Comparison of ENCODE assay signal across 8 cellular contexts in genomic region chr2:74843371-74844298, GRCh38. TPM values are rescaled to one million over a fixed set of nuclear protein-coding genes. Genes with fewer than 3 reads are reported as not detected.
DNase-seq lines count a peak whose midpoint lies in the region; ATAC-seq, FAIRE-seq and TF ChIP-seq lines count a peak whose summit lies in the region.

No MANE protein-coding gene starts in this region.

- no peaks in the 10 kb centered on the region for H3K36me3 ChIP-seq in kidney (ENCODE audit: control insufficient read depth in 1 of 2, insufficient read depth in 2 of 2, low read length in 2 of 2)

- no peaks in the 10 kb centered on the region for H3K36me3 Mint-ChIP-seq in CD4-positive, alpha-beta T cell (ENCODE audit: low read depth)

- peaks cover 0 to 9% of the 10 kb centered on the region in 2 donors for H3K4me1 ChIP-seq in kidney (ENCODE audit: control insufficient read depth in 1 of 2, insufficient read depth in 1 of 2, low read depth in 1 of 2, low read length in 2 of 2)

- CTCF ChIA-PET in CD4-positive, alpha-beta T cell (lab: Charles Lee), result no interaction called here

- H3K27ac Mint-ChIP-seq in CD4-positive, alpha-beta T cell, result peak overlapping the region; percentile 98

- no peaks in the 10 kb centered on the region for H3K27me3 Mint-ChIP-seq in CD4-positive, alpha-beta T cell

- peak overlapping the region; percentile 82 for H3K4me3 Mint-ChIP-seq in CD4-positive, alpha-beta T cell

- intact Hi-C loops in CD4-positive, alpha-beta T cell (cut with DNase I, micrococcal nuclease), result loop anchor here (10.0 kb wide), 2 partner anchors 111 to 1459 kb away; partner anchors contain the start of genes ALMS1 (in 1 of the 2) and POLE4 (in 1 of the 2)
- intact Hi-C loops in kidney (cut with DNase I), result no loop called here

- TF ChIP-seq CTCF in CD4-positive, alpha-beta T cell (IDR thresholded peaks at IDR 0.05), result no peak
- TF ChIP-seq CTCF in kidney (IDR thresholded peaks at IDR 0.05; ENCODE audit: borderline replicate concordance, extremely low read depth, insufficient read depth), result no peak

- peak in 2 of 10 experiments; percentile 9 to 24 for DNase-seq in CD4-positive, alpha-beta T cell
- DNase-seq in activated CD4-positive, alpha-beta T cell treated with anti-CD3 and anti-CD28 coated beads for 4 hours, result peak; percentile 25 to 36
- peak; percentile 80 for DNase-seq in fibroblast of the conjunctiva (ENCODE audit: low read depth)
- DNase-seq in stimulated activated CD4-positive, alpha-beta T cell treated with anti-CD3 and anti-CD28 coated beads, Interleukin-2, amount 100 ng/mL, for 4 hours (ENCODE audit: low read depth), result peak; percentile 32
- no peak for DNase-seq in kidney
- DNase-seq in activated CD8-positive, alpha-beta memory T cell treated with anti-CD3 and anti-CD28 coated beads, Interleukin-2, amount 50 U/mL, for 4 hours, result no peak

- FAIRE-seq in kidney (lab: Jason Lieb, UNC), result no peak

- POLR2A ChIA-PET in CD4-positive, alpha-beta T cell (lab: Charles Lee), result interaction anchor here (1.1 to 2.0 kb wide), 2 partner anchors 9 to 12 kb away, joined by 3 to 16 read pairs; partner anchors contain the start of gene HK2

- ATAC-seq in CD4-positive, alpha-beta T cell (ENCODE audit: poor library complexity), result peak; percentile 54
- ATAC-seq in GM19395 (IDR thresholded peaks at IDR 0.05; ENCODE audit: unreplicated experiment) (peak; percentile 93), HG03432 (IDR thresholded peaks at IDR 0.05; ENCODE audit: unreplicated experiment) (peak; percentile 93)

- H3K27me3 ChIP-seq in CD4-positive, alpha-beta T cell (ENCODE audit: control insufficient read depth, insufficient read depth, low read length), result no peaks in the 10 kb centered on the region

- H3K9me3 Mint-ChIP-seq in CD4-positive, alpha-beta T cell, result no peaks in the 10 kb centered on the region

- peaks cover 96% of the 10 kb centered on the region for H3K4me1 Mint-ChIP-seq in CD4-positive, alpha-beta T cell (ENCODE audit: low read depth)

- no peak overlapping the region for H3K4me3 ChIP-seq in kidney (ENCODE audit: low read length in 2 of 2)

- no peak overlapping the region for H3K9ac ChIP-seq in kidney (ENCODE audit: low read length in 2 of 2)

- H3K9me3 ChIP-seq in CD4-positive, alpha-beta T cell (ENCODE audit: control insufficient read depth, low read length), result no peaks in the 10 kb centered on the region
- no peaks in the 10 kb centered on the region for H3K9me3 ChIP-seq in kidney (ENCODE audit: control insufficient read depth in 1 of 2, low read length in 2 of 2)

- H3K27ac ChIP-seq in CD4-positive, alpha-beta T cell (ENCODE audit: low read depth, low read length), result no peak overlapping the region
- H3K27ac ChIP-seq in kidney (ENCODE audit: low read depth in 2 of 2, low read length in 2 of 2), result no peak overlapping the region

RNA-seq across cellular contexts. Expression of gene HK2, which starts 9.7 kb away (rescaled TPM):
- 1 to 10 TPM; 7.7 to 8.9 TPM for total RNA-seq in CD4-positive, alpha-beta T cell
- total RNA-seq in kidney, result 8.6 TPM
- polyA plus RNA-seq in kidney (ENCODE audit: insufficient read depth, low read depth, low replicate concordance), result 0.47 TPM

Comparison
In these comparisons a context has a peak if more than half of its experiments do, and no peak if none do; other contexts are left out.
1. DNase-seq: peak in activated CD4-positive, alpha-beta T cell treated with anti-CD3 and anti-CD28 coated beads for 4 hours (2 of 2), fibroblast of the conjunctiva (single experiment) and stimulated activated CD4-positive, alpha-beta T cell treated with anti-CD3 and anti-CD28 coated beads, Interleukin-2, amount 100 ng/mL, for 4 hours (single experiment); none in kidney (single experiment) and activated CD8-positive, alpha-beta memory T cell treated with anti-CD3 and anti-CD28 coated beads, Interleukin-2, amount 50 U/mL, for 4 hours (single experiment).
2. Peak in every context shown above with its lines, with median percentiles within 50 percentile points of each other: ATAC-seq.